Comparison of ENCODE assay signal across 29 cellular contexts in genomic region chr11:112793416-112793815, GRCh38.
"Had no signal": no experiment of that assay in that cellular context is flagged by ENCODE, and none has a peak within 500 bp of the region (broad histone marks: within the 10 kb centered on the region; RNA-seq: fewer than 3 reads in every experiment).

No MANE protein-coding gene starts in this region.

- H3K27me3 Mint-ChIP-seq: activated CD4-positive, alpha-beta T cell treated with anti-CD3 and anti-CD28 coated beads, Interleukin-2, amount 10 ng/mL, durations not matched to agents 24 days and 14 days; activated naive CD8-positive, alpha-beta T cell treated with anti-CD3 and anti-CD28 coated beads for 36 hours had no signal

- H3K36me3 Mint-ChIP-seq: activated CD4-positive, alpha-beta memory T cell treated with anti-CD3 and anti-CD28 coated beads for 36 hours; activated naive CD4-positive, alpha-beta T cell treated with anti-CD3 and anti-CD28 coated beads, Interleukin-2, amount 10 ng/mL, durations not matched to agents 7 days and 5 days; activated naive CD8-positive, alpha-beta T cell treated with anti-CD3 and anti-CD28 coated beads for 36 hours had no signal

- ATAC-seq: activated T-cell treated with anti-CD3 and anti-CD28 coated beads, Interleukin-2, amount 50 U/mL, for 72 hours; body of pancreas; Panc1; SK-N-SH treated with all-trans-retinoic acid at 6 μM for 48 hours had no signal

- H3K36me3 ChIP-seq: SJSA1 had no signal

- H3K4me3 ChIP-seq: body of pancreas, SJSA1 had no signal

- H3K27me3 ChIP-seq: body of pancreas, SJSA1 had no signal

- H3K4me1 ChIP-seq: body of pancreas had no signal

- H3K4me3 Mint-ChIP-seq: activated B cell treated with CpG ODN at 0.5 μM for 24 hours; activated CD4-positive, alpha-beta memory T cell treated with anti-CD3 and anti-CD28 coated beads for 36 hours; activated CD4-positive, alpha-beta T cell treated with anti-CD3 and anti-CD28 coated beads, Interleukin-2, amount 10 ng/mL, durations not matched to agents 24 days and 14 days; activated naive CD4-positive, alpha-beta T cell treated with anti-CD3 and anti-CD28 coated beads, Interleukin-2, amount 10 ng/mL, durations not matched to agents 7 days and 5 days; activated naive CD8-positive, alpha-beta T cell treated with anti-CD3 and anti-CD28 coated beads for 36 hours; activated T-cell treated with anti-CD3 and anti-CD28 coated beads, Interleukin-2, amount 50 U/mL, for 72 hours; central memory CD8-positive, alpha-beta T cell; T-helper 1 cell treated with Interleukin-12 subunit alpha and Interleukin-12 subunit beta and Interleukin-4 antibody, amounts not matched to agents 30 μg/mL and 1 μg/mL, for 36 hours had no signal

- H3K9me3 Mint-ChIP-seq: activated B cell treated with CpG ODN at 0.5 μM for 24 hours; activated CD4-positive, alpha-beta memory T cell treated with anti-CD3 and anti-CD28 coated beads for 36 hours; activated CD4-positive, alpha-beta T cell treated with anti-CD3 and anti-CD28 coated beads, Interleukin-2, amount 10 ng/mL, durations not matched to agents 24 days and 14 days; activated naive CD4-positive, alpha-beta T cell treated with anti-CD3 and anti-CD28 coated beads, Interleukin-2, amount 10 ng/mL, durations not matched to agents 7 days and 5 days; activated naive CD8-positive, alpha-beta T cell treated with anti-CD3 and anti-CD28 coated beads for 36 hours; activated T-cell treated with anti-CD3 and anti-CD28 coated beads, Interleukin-2, amount 50 U/mL, for 72 hours; activated T-helper 2 cell treated with anti-CD3 and anti-CD28 coated beads, Interferon-gamma antibody, Interleukin-2, Interleukin-4, amounts not matched to agents 10 μg/mL and 5 μg/mL and 100 μg/mL, durations not matched to agents 14 hours and 24 hours and 36 hours; central memory CD8-positive, alpha-beta T cell; T-helper 1 cell treated with Interleukin-12 subunit alpha and Interleukin-12 subunit beta and Interleukin-4 antibody, amounts not matched to agents 30 μg/mL and 1 μg/mL, for 36 hours had no signal

- H3K27ac Mint-ChIP-seq: activated B cell treated with CpG ODN at 0.5 μM for 24 hours; activated CD4-positive, alpha-beta memory T cell treated with anti-CD3 and anti-CD28 coated beads for 36 hours; activated CD4-positive, alpha-beta T cell treated with anti-CD3 and anti-CD28 coated beads, Interleukin-2, amount 10 ng/mL, durations not matched to agents 24 days and 14 days; activated naive CD4-positive, alpha-beta T cell treated with anti-CD3 and anti-CD28 coated beads, Interleukin-2, amount 10 ng/mL, durations not matched to agents 7 days and 5 days; activated naive CD8-positive, alpha-beta T cell treated with anti-CD3 and anti-CD28 coated beads for 36 hours; activated T-cell treated with anti-CD3 and anti-CD28 coated beads, Interleukin-2, amount 50 U/mL, for 72 hours; activated T-helper 2 cell treated with anti-CD3 and anti-CD28 coated beads, Interferon-gamma antibody, Interleukin-2, Interleukin-4, amounts not matched to agents 10 μg/mL and 5 μg/mL and 100 μg/mL, durations not matched to agents 14 hours and 24 hours and 36 hours; T-helper 1 cell treated with Interleukin-12 subunit alpha and Interleukin-12 subunit beta and Interleukin-4 antibody, amounts not matched to agents 30 μg/mL and 1 μg/mL, for 36 hours had no signal

- H3K4me1 Mint-ChIP-seq: activated B cell treated with CpG ODN at 0.5 μM for 24 hours; activated naive CD8-positive, alpha-beta T cell treated with anti-CD3 and anti-CD28 coated beads for 36 hours; central memory CD8-positive, alpha-beta T cell had no signal

- FAIRE-seq: TTC549 had no signal

- H3K27ac ChIP-seq: body of pancreas, SJSA1 had no signal

- DNase-seq: activated B cell treated with CpG ODN at 0.5 μM for 24 hours; activated CD4-positive, alpha-beta memory T cell treated with anti-CD3 and anti-CD28 coated beads for 36 hours; activated CD4-positive, alpha-beta T cell treated with anti-CD3 and anti-CD28 coated beads for 1 hour; activated CD4-positive, alpha-beta T cell treated with anti-CD3 and anti-CD28 coated beads, Interleukin-2, amount 10 ng/mL, durations not matched to agents 24 days and 14 days; activated gamma-delta T cell treated with Interleukin-2 at 50 U/mL for 16 hours; activated naive CD4-positive, alpha-beta T cell treated with anti-CD3 and anti-CD28 coated beads, Interleukin-2, amount 10 ng/mL, durations not matched to agents 7 days and 5 days; activated naive CD8-positive, alpha-beta T cell treated with anti-CD3 and anti-CD28 coated beads for 36 hours; activated T-cell treated with anti-CD3 and anti-CD28 coated beads, Interleukin-2, amount 50 U/mL, for 72 hours; anterior cingulate cortex; body of pancreas; Karpas-422; NCI-H1092; NCI-H1417; NCI-H1930; NCI-H2171; NCI-H2227 treated with DMSO at 0.1 percent for 48 hours; NCI-H446 treated with DMSO at 0.1 percent for 48 hours; NCI-H524 treated with DMSO at 0.1 percent for 48 hours; NCI-H748 treated with DMSO at 0.1 percent for 48 hours; SHP77; SW 1271; T-helper 9 cell had no signal

- H3K9me3 ChIP-seq: body of pancreas, SJSA1 had no signal
